ENCODE assay signal across 14 cellular contexts in the genomic region with DNA sequence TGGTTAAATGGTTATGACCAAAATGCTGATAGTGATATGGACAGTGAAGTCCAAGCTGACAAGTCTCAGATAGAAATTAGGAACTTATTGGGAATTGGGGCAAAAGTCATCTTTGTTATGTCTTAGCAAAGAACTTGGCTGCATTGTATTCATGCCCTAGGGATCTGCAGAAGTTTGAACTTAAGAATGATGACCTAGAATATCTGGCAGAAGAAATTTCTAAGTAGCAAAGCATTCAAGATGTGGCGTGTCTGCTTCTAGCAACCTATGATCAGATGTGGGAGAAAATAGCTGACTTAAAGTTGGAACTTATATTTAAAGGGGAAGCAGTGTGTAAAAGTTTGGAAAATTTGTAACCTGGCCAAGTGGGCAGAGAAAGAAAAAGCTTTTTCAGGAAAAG.
"Had no signal": no experiment of that assay in that cellular context is flagged by ENCODE, and none has a peak within 500 bp of the region (broad histone marks: within the 10 kb centered on the region; RNA-seq: fewer than 3 reads in every experiment).

No MANE protein-coding gene starts in this region.

- H3K27ac ChIP-seq: neutrophil, suprapubic skin, thyroid gland had no signal

- H3K9me3 ChIP-seq: gastrocnemius medialis, mucosa of descending colon, neutrophil, suprapubic skin, thyroid gland had no signal

- ATAC-seq: esophagus mucosa; gastrocnemius medialis; mucosa of descending colon; naive thymus-derived CD8-positive, alpha-beta T cell had no signal

- H3K36me3 ChIP-seq: gastrocnemius medialis, neutrophil, suprapubic skin, thyroid gland had no signal

- FAIRE-seq: endometrium, keratinocyte, urothelium cell line had no signal

- H3K4me3 ChIP-seq: gastrocnemius medialis, mucosa of descending colon, suprapubic skin, thyroid gland had no signal

- H3K27me3 ChIP-seq: gastrocnemius medialis, neutrophil, suprapubic skin, thyroid gland had no signal

- DNase-seq: effector memory CD4-positive, alpha-beta T cell; gastrocnemius medialis; immature natural killer cell; naive thymus-derived CD8-positive, alpha-beta T cell; stimulated activated CD4-positive, alpha-beta T cell treated with anti-CD3 and anti-CD28 coated beads, Interleukin-2, amount 100 ng/mL, for 24 hours; stimulated activated naive CD4-positive, alpha-beta T cell; thyroid gland had no signal

- H3K4me1 ChIP-seq: thyroid gland had no signal
